In the genomic region with DNA sequence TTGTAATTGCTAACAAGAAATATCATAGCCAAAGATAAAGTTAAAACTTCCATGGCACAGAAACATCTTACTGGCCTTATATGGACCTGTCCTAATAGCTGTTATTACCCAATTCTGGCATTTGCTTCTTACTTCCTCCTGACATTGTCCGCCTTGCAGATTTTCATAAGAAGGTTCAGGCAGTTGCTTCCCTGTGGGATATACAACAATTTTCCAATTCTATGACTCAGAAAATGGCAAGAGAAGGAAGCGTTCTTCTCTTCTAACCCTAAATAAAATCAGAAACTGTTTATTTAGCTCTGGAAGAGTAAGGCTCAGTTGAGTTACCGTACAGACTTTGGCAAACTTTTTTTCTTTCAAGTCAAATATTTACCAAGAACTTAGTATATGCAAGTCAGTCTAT, we compare ENCODE assay signal across 8 cellular contexts. TPM values are rescaled to one million over a fixed set of nuclear protein-coding genes. Genes with fewer than 3 reads are reported as not detected.
A peak's percentile ranks its signal among the peaks of the same experiment; 100 is the strongest.
DNase-seq lines count a peak whose midpoint lies in the region; ATAC-seq and TF ChIP-seq lines count a peak whose summit lies in the region.

No MANE protein-coding gene starts in this region.

- H3K27ac ChIP-seq in BLaER1 treated with 17β-estradiol and CSF1 and Interleukin-3, amounts not matched to agents 10 nM and 100 nM: peak overlapping the region in 9 of 11 experiments; percentile 86 to 95 (median 92); a peak in 16 of 22 replicates
- peak overlapping the region; percentile 8 to 26 for H3K27ac ChIP-seq in coronary artery

- peaks cover 0 to 34% (median 25%) of the 10 kb centered on the region in 11 experiments; a peak in 13 of 22 replicates for H3K36me3 ChIP-seq in BLaER1 treated with 17β-estradiol and CSF1 and Interleukin-3, amounts not matched to agents 10 nM and 100 nM
- H3K36me3 ChIP-seq in MG63: peaks cover 13% of the 10 kb centered on the region

- peak overlapping the region; percentile 86 to 95 (median 89); a peak in 20 of 22 replicates for H3K9ac ChIP-seq in BLaER1 treated with 17β-estradiol and CSF1 and Interleukin-3, amounts not matched to agents 10 nM and 100 nM

- H3K4me3 Mint-ChIP-seq in nephron: peak overlapping the region; percentile 91 to 94 (median 94)

- H3K4me1 Mint-ChIP-seq in nephron: peaks cover 28% of the 10 kb centered on the region

- H3K4me2 ChIP-seq in BLaER1 treated with 17β-estradiol and CSF1 and Interleukin-3, amounts not matched to agents 10 nM and 100 nM: peak overlapping the region; percentile 75 to 95 (median 87)

- DNase-seq in MG63 (peak; percentile 10), coronary artery (ENCODE audit: low spot score) (no peak), mucosa of gallbladder (ENCODE audit: low spot score) (no peak), GDM1 (lab: John Stamatoyannopoulos, UW) (no peak)

- no peaks in the 10 kb centered on the region for H3K27me3 ChIP-seq in BLaER1 treated with 17β-estradiol and CSF1 and Interleukin-3, amounts not matched to agents 10 nM and 100 nM
- no peaks in the 10 kb centered on the region for H3K27me3 ChIP-seq in MG63

- peak overlapping the region; percentile 69 to 88 (median 80) for H3K4me3 ChIP-seq in BLaER1 treated with 17β-estradiol and CSF1 and Interleukin-3, amounts not matched to agents 10 nM and 100 nM
- H3K4me3 ChIP-seq in MG63 (peak overlapping the region; percentile 97), coronary artery (peak overlapping the region; percentile 99)

- H3K27ac Mint-ChIP-seq in nephron: peak overlapping the region; percentile 42 to 85 (median 82)

- no peaks in the 10 kb centered on the region for H3K9me3 Mint-ChIP-seq in nephron

- ATAC-seq in HG02938 (IDR thresholded peaks at IDR 0.05; ENCODE audit: unreplicated experiment) (no peak), HG03039 (IDR thresholded peaks at IDR 0.05; ENCODE audit: unreplicated experiment) (no peak)

- TF ChIP-seq CTCF in coronary artery (IDR thresholded peaks at IDR 0.05) (no peak), nephron (IDR thresholded peaks at IDR 0.05; ENCODE audit: unreplicated experiment in 3 of 3) (no peak)

- peaks cover 19 to 32% (median 30%) of the 10 kb centered on the region in 10 experiments for H3K4me1 ChIP-seq in BLaER1 treated with 17β-estradiol and CSF1 and Interleukin-3, amounts not matched to agents 10 nM and 100 nM

- peaks cover 23% of the 10 kb centered on the region for H3K36me3 Mint-ChIP-seq in nephron (ENCODE audit: low read depth)

- H4K20me1 ChIP-seq in BLaER1 treated with 17β-estradiol and CSF1 and Interleukin-3, amounts not matched to agents 10 nM and 100 nM: peaks cover 20 to 54% (median 51%) of the 10 kb centered on the region in 11 experiments; a peak in 21 of 22 replicates

- H3K9me3 ChIP-seq in BLaER1 treated with 17β-estradiol and CSF1 and Interleukin-3, amounts not matched to agents 10 nM and 100 nM (replicated peaks in 1 of 11): peaks cover 0 to 8% (median 0%) of the 10 kb centered on the region in 11 experiments; a peak in 2 of 22 replicates
- H3K9me3 ChIP-seq in MG63: no peaks in the 10 kb centered on the region

- H3K27me3 Mint-ChIP-seq in nephron (ENCODE audit: low read depth): no peaks in the 10 kb centered on the region

RNA-seq across cellular contexts. Expression of a gene that starts 1.7 kb away (rescaled TPM):
- total RNA-seq in MG63 (2014; rRNA removed; shearing (Covaris generic); ENCODE audit: low replicate concordance): 69.0 and 128 TPM in 2 replicates
- 91.5 TPM for total RNA-seq in mucosa of gallbladder

RNA-seq across cellular contexts. Expression of a gene that starts 38.5 kb away (rescaled TPM):
- total RNA-seq in MG63 (2014; rRNA removed; shearing (Covaris generic); ENCODE audit: low replicate concordance): 134 and 523 TPM in 2 replicates
- total RNA-seq in mucosa of gallbladder: 820 TPM

RNA-seq across cellular contexts. Expression of a gene that starts 40.7 kb away (rescaled TPM):
- 16.3 and 33.5 TPM in 2 replicates for total RNA-seq in MG63 (2014; rRNA removed; shearing (Covaris generic); ENCODE audit: low replicate concordance)
- 17.6 TPM for total RNA-seq in mucosa of gallbladder

RNA-seq across cellular contexts. Expression of a gene that starts 44.7 kb away (rescaled TPM):
- 2.0 and 2.4 TPM in 2 replicates for total RNA-seq in MG63 (2014; rRNA removed; shearing (Covaris generic); ENCODE audit: low replicate concordance)
- total RNA-seq in mucosa of gallbladder: 21.9 TPM
